Comparison of ENCODE assay signal across 8 cellular contexts in genomic region chr20:18138639-18139583, GRCh38. TPM values are rescaled to one million over a fixed set of nuclear protein-coding genes. Genes with fewer than 3 reads are reported as not detected.
A peak's percentile ranks its signal among the peaks of the same experiment; 100 is the strongest.
DNase-seq lines count a peak whose midpoint lies in the region; ATAC-seq and TF ChIP-seq lines count a peak whose summit lies in the region.

No MANE protein-coding gene starts in this region.

- peak overlapping the region; percentile 96 for H3K4me3 Mint-ChIP-seq in CD4-positive, alpha-beta T cell
- peak overlapping the region; percentile 84 to 87 for H3K4me3 Mint-ChIP-seq in effector memory CD8-positive, alpha-beta T cell
- H3K4me3 Mint-ChIP-seq in natural killer cell treated with Interleukin-12 subunit alpha and Interleukin-12 subunit beta and Interleukin-15 and Interleukin-18, amount 100 ng/mL, for 72 hours: peak overlapping the region; percentile 78

- H3K27ac ChIP-seq in CD4-positive, alpha-beta T cell (ENCODE audit: low read depth, low read length): no peak overlapping the region

- POLR2A ChIA-PET in CD4-positive, alpha-beta T cell (lab: Charles Lee): interaction anchor here (0.7 to 2.8 kb wide), 13 partner anchors 8 to 1913 kb away, joined by 3 to 47 read pairs (median 5); partner anchors contain the start of genes BFSP1, CFAP61, CRNKL1 and DZANK1

- peaks cover 31% of the 10 kb centered on the region for H3K36me3 Mint-ChIP-seq in CD4-positive, alpha-beta T cell (ENCODE audit: low read depth)
- peaks cover 37% of the 10 kb centered on the region for H3K36me3 Mint-ChIP-seq in effector memory CD8-positive, alpha-beta T cell (ENCODE audit: insufficient read depth)
- H3K36me3 Mint-ChIP-seq in natural killer cell treated with Interleukin-12 subunit alpha and Interleukin-12 subunit beta and Interleukin-15 and Interleukin-18, amount 100 ng/mL, for 72 hours: peaks cover 6% of the 10 kb centered on the region

- H3K9me3 ChIP-seq in CD4-positive, alpha-beta T cell (ENCODE audit: control insufficient read depth, low read length): no peaks in the 10 kb centered on the region

- no peaks in the 10 kb centered on the region for H3K27me3 Mint-ChIP-seq in CD4-positive, alpha-beta T cell
- H3K27me3 Mint-ChIP-seq in effector memory CD8-positive, alpha-beta T cell: no peaks in the 10 kb centered on the region
- H3K27me3 Mint-ChIP-seq in natural killer cell treated with Interleukin-12 subunit alpha and Interleukin-12 subunit beta and Interleukin-15 and Interleukin-18, amount 100 ng/mL, for 72 hours: peaks cover 0 to 1% of the 10 kb centered on the region in 2 donors

- intact Hi-C loops in CD4-positive, alpha-beta T cell (cut with DNase I, micrococcal nuclease): loop anchor here in 1 of 2 experiments (2.0 to 10.0 kb wide), 8 partner anchors 368 to 1913 kb away; partner anchors contain the start of genes CFAP61, CRNKL1, KIF16B and RRBP1

- no peak for TF ChIP-seq CTCF in CD4-positive, alpha-beta T cell (IDR thresholded peaks at IDR 0.05)
- TF ChIP-seq CTCF in NB4 (IDR thresholded peaks at IDR 0.05; ENCODE audit: low read depth, low read length): no peak

- peak overlapping the region; percentile 93 for H3K4me3 ChIP-seq in NB4 (ENCODE audit: low read depth, low read length)

- ATAC-seq in CD4-positive, alpha-beta T cell (ENCODE audit: poor library complexity): no peak
- ATAC-seq in effector memory CD8-positive, alpha-beta T cell (replicated peaks): no peak
- no peak for ATAC-seq in natural killer cell treated with Interleukin-12 subunit alpha and Interleukin-12 subunit beta and Interleukin-15 and Interleukin-18, amount 100 ng/mL, for 72 hours
- ATAC-seq in GM18498 (IDR thresholded peaks at IDR 0.05; ENCODE audit: unreplicated experiment): no peak
- ATAC-seq in HG03280 (IDR thresholded peaks at IDR 0.05; ENCODE audit: unreplicated experiment): no peak

- TF ChIP-seq POLR2A in NB4 (IDR thresholded peaks at IDR 0.05; ENCODE audit: extremely low read depth, insufficient read length): no peak

- no peak for DNase-seq in CD4-positive, alpha-beta T cell
- DNase-seq in NB4 (ENCODE audit: low read depth): peak; percentile 14
- no peak for DNase-seq in effector memory CD8-positive, alpha-beta T cell
- no peak for DNase-seq in natural killer cell treated with Interleukin-12 subunit alpha and Interleukin-12 subunit beta and Interleukin-15 and Interleukin-18, amount 100 ng/mL, for 72 hours (ENCODE audit: low spot score)
- DNase-seq in NCI-H524 treated with DMSO at 0.1 percent for 48 hours (lab: John Stamatoyannopoulos, UW): no peak
- DNase-seq in NOMO-1 treated with dmso at 0.1 percent for 144 hours (lab: John Stamatoyannopoulos, UW; ENCODE audit: unreplicated experiment): no peak

- H3K9me3 Mint-ChIP-seq in CD4-positive, alpha-beta T cell: no peaks in the 10 kb centered on the region
- H3K9me3 Mint-ChIP-seq in effector memory CD8-positive, alpha-beta T cell: no peaks in the 10 kb centered on the region
- H3K9me3 Mint-ChIP-seq in natural killer cell treated with Interleukin-12 subunit alpha and Interleukin-12 subunit beta and Interleukin-15 and Interleukin-18, amount 100 ng/mL, for 72 hours: no peaks in the 10 kb centered on the region

- CTCF ChIA-PET in CD4-positive, alpha-beta T cell (lab: Charles Lee): interaction anchor here (1.3 to 1.7 kb wide), 2 partner anchors 153 to 456 kb away, joined by 3 to 5 read pairs; no protein-coding TSS in a partner anchor

- H3K27ac Mint-ChIP-seq in CD4-positive, alpha-beta T cell: peak overlapping the region; percentile 95
- H3K27ac Mint-ChIP-seq in effector memory CD8-positive, alpha-beta T cell: peak overlapping the region; percentile 91 to 92
- peak overlapping the region; percentile 54 to 83 for H3K27ac Mint-ChIP-seq in natural killer cell treated with Interleukin-12 subunit alpha and Interleukin-12 subunit beta and Interleukin-15 and Interleukin-18, amount 100 ng/mL, for 72 hours

- H3K27me3 ChIP-seq in CD4-positive, alpha-beta T cell (ENCODE audit: control insufficient read depth, insufficient read depth, low read length): no peaks in the 10 kb centered on the region

- peaks cover 33% of the 10 kb centered on the region for H3K4me1 Mint-ChIP-seq in CD4-positive, alpha-beta T cell (ENCODE audit: low read depth)
- H3K4me1 Mint-ChIP-seq in effector memory CD8-positive, alpha-beta T cell (ENCODE audit: low read depth in 2 of 2): peaks cover 17 to 23% of the 10 kb centered on the region in 2 donors
- H3K4me1 Mint-ChIP-seq in natural killer cell treated with Interleukin-12 subunit alpha and Interleukin-12 subunit beta and Interleukin-15 and Interleukin-18, amount 100 ng/mL, for 72 hours (ENCODE audit: low read depth in 2 of 2): peaks cover 18 to 30% of the 10 kb centered on the region in 2 donors

RNA-seq across cellular contexts. Expression of gene KAT14, which starts 1.2 kb away (rescaled TPM):
- 1 to 10 TPM; 8.5 to 9.4 TPM for total RNA-seq in CD4-positive, alpha-beta T cell
- 10 to 100 TPM; 10.6 to 11.0 TPM for total RNA-seq in natural killer cell treated with Interleukin-12 subunit alpha and Interleukin-12 subunit beta and Interleukin-15 and Interleukin-18, amount 100 ng/mL, for 72 hours

RNA-seq across cellular contexts. Expression of gene PET117, which starts 1.2 kb away (rescaled TPM):
- 10 to 100 TPM; 13.6 to 14.6 TPM for total RNA-seq in CD4-positive, alpha-beta T cell
- total RNA-seq in natural killer cell treated with Interleukin-12 subunit alpha and Interleukin-12 subunit beta and Interleukin-15 and Interleukin-18, amount 100 ng/mL, for 72 hours: 10 to 100 TPM in 1 of 2 donors, 1 to 10 TPM in 1; 7.0 to 14.6 TPM
